In genomic region chr7:135211179-135211945, GRCh38 we compare ENCODE assay signal across 8 cellular contexts. TPM values are rescaled to one million over a fixed set of nuclear protein-coding genes. Genes with fewer than 3 reads are reported as not detected.
DNase-seq lines count a peak whose midpoint lies in the region; ATAC-seq, FAIRE-seq and TF ChIP-seq lines count a peak whose summit lies in the region.

Gene WDR91 (minus strand): TSS chr7:135211526. CDS start chr7:135211502, 24 bp downstream.

- ATAC-seq in GM23338 (peak; percentile 94), naive B cell (ENCODE audit: low read depth in 2 of 2) (peak; percentile 85)
- ATAC-seq in activated T-cell treated with anti-CD3 and anti-CD28 coated beads, Interleukin-2, amount 50 U/mL, for 72 hours (replicated peaks in 1 of 2), result peak; percentile 92 to 93
- peak; percentile 95 for ATAC-seq in stimulated activated memory B cell treated with anti-CD40 and anti-IgM and Interleukin-4, amounts not matched to agents 10 μg/mL and 1 μg/mL and 100 μg/mL, for 72 hours

- H3K27me3 Mint-ChIP-seq in GM23338 (ENCODE audit: insufficient read depth, low read depth, poor library complexity) (peaks cover 16% of the 10 kb centered on the region), naive B cell (no peaks in the 10 kb centered on the region)
- no peaks in the 10 kb centered on the region for H3K27me3 Mint-ChIP-seq in activated T-cell treated with anti-CD3 and anti-CD28 coated beads, Interleukin-2, amount 50 U/mL, for 72 hours (ENCODE audit: low read depth)
- no peaks in the 10 kb centered on the region for H3K27me3 Mint-ChIP-seq in stimulated activated memory B cell treated with anti-CD40 and anti-IgM and Interleukin-4, amounts not matched to agents 10 μg/mL and 1 μg/mL and 100 μg/mL, for 72 hours

- H3K9me3 ChIP-seq in esophagus squamous epithelium, result no peaks in the 10 kb centered on the region

- peak in 3 of 4 donors; percentile 60 to 94 (median 68) for TF ChIP-seq POLR2A in esophagus squamous epithelium (IDR thresholded peaks at IDR 0.05)

- no peaks in the 10 kb centered on the region for H4K20me1 ChIP-seq in GM23338 (replicated peaks; ENCODE audit: insufficient read depth)

- no peaks in the 10 kb centered on the region for H3K79me2 ChIP-seq in GM23338 (replicated peaks; ENCODE audit: insufficient read depth)

- H3K27ac Mint-ChIP-seq in GM23338 (peak within 1 kb of the TSS; percentile 84; the same call in 1 of the 2 replicates), naive B cell (peak within 1 kb of the TSS; percentile 93 to 99 (median 99))
- H3K27ac Mint-ChIP-seq in activated T-cell treated with anti-CD3 and anti-CD28 coated beads, Interleukin-2, amount 50 U/mL, for 72 hours, result peak within 1 kb of the TSS; percentile 85
- H3K27ac Mint-ChIP-seq in stimulated activated memory B cell treated with anti-CD40 and anti-IgM and Interleukin-4, amounts not matched to agents 10 μg/mL and 1 μg/mL and 100 μg/mL, for 72 hours, result peak within 1 kb of the TSS; percentile 95

- H3K36me3 ChIP-seq in GM23338 (ENCODE audit: insufficient read depth) (no peaks in the 10 kb centered on the region), esophagus squamous epithelium (peaks cover 0 to 15% (median 0%) of the 10 kb centered on the region in 3 donors)

- no peaks in the 10 kb centered on the region for H3K9me3 Mint-ChIP-seq in GM23338
- no peaks in the 10 kb centered on the region for H3K9me3 Mint-ChIP-seq in activated T-cell treated with anti-CD3 and anti-CD28 coated beads, Interleukin-2, amount 50 U/mL, for 72 hours
- no peaks in the 10 kb centered on the region for H3K9me3 Mint-ChIP-seq in naive B cell
- H3K9me3 Mint-ChIP-seq in stimulated activated memory B cell treated with anti-CD40 and anti-IgM and Interleukin-4, amounts not matched to agents 10 μg/mL and 1 μg/mL and 100 μg/mL, for 72 hours, result no peaks in the 10 kb centered on the region

- H3K4me1 Mint-ChIP-seq in GM23338 (peaks cover 4% of the 10 kb centered on the region; the same call in 2 of the 3 replicates), naive B cell (peaks cover 24 to 45% (median 39%) of the 10 kb centered on the region in 3 donors)
- peaks cover 29% of the 10 kb centered on the region for H3K4me1 Mint-ChIP-seq in activated T-cell treated with anti-CD3 and anti-CD28 coated beads, Interleukin-2, amount 50 U/mL, for 72 hours (ENCODE audit: low read depth)
- H3K4me1 Mint-ChIP-seq in stimulated activated memory B cell treated with anti-CD40 and anti-IgM and Interleukin-4, amounts not matched to agents 10 μg/mL and 1 μg/mL and 100 μg/mL, for 72 hours, result peaks cover 42% of the 10 kb centered on the region

- H3K4me3 Mint-ChIP-seq in GM23338, result peak within 1 kb of the TSS; percentile 92
- peak within 1 kb of the TSS; percentile 87 to 96 for H3K4me3 Mint-ChIP-seq in activated T-cell treated with anti-CD3 and anti-CD28 coated beads, Interleukin-2, amount 50 U/mL, for 72 hours
- H3K4me3 Mint-ChIP-seq in naive B cell, result peak within 1 kb of the TSS; percentile 91 to 99 (median 96)
- peak within 1 kb of the TSS; percentile 99 for H3K4me3 Mint-ChIP-seq in stimulated activated memory B cell treated with anti-CD40 and anti-IgM and Interleukin-4, amounts not matched to agents 10 μg/mL and 1 μg/mL and 100 μg/mL, for 72 hours

- WGBS in esophagus squamous epithelium, 2 donors, result no CpG with 5 or more reads among the region's 82 CpGs

- H3K4me2 ChIP-seq in GM23338, result peak within 1 kb of the TSS; percentile 94

- intact Hi-C loops in esophagus squamous epithelium (cut with DNase I), result no loop called here

- H3K4me1 ChIP-seq in GM23338 (ENCODE audit: insufficient read depth) (peaks cover 6% of the 10 kb centered on the region), esophagus squamous epithelium (peaks cover 18 to 77% (median 49%) of the 10 kb centered on the region in 3 donors)

- peak within 1 kb of the TSS; percentile 99 for H2AFZ ChIP-seq in GM23338

- H3K9me2 ChIP-seq in GM23338 (ENCODE audit: insufficient read depth), result no peaks in the 10 kb centered on the region

- no peak within 1 kb of the TSS for H3K27ac ChIP-seq in GM23338 (ENCODE audit: low read depth)
- peak within 1 kb of the TSS; percentile 93 to 97 (median 94) for H3K27ac ChIP-seq in esophagus squamous epithelium

- H3K4me3 ChIP-seq in GM23338 (peak within 1 kb of the TSS; percentile 95), esophagus squamous epithelium (peak within 1 kb of the TSS; percentile 72 to 94 (median 85))

- no peaks in the 10 kb centered on the region for H3K36me3 Mint-ChIP-seq in GM23338 (ENCODE audit: low read depth)
- H3K36me3 Mint-ChIP-seq in activated T-cell treated with anti-CD3 and anti-CD28 coated beads, Interleukin-2, amount 50 U/mL, for 72 hours (ENCODE audit: insufficient read depth in 2 of 2), result peaks cover under 1 to 1% of the 10 kb centered on the region in 2 donors
- H3K36me3 Mint-ChIP-seq in naive B cell, result no peaks in the 10 kb centered on the region
- peaks cover 24% of the 10 kb centered on the region for H3K36me3 Mint-ChIP-seq in stimulated activated memory B cell treated with anti-CD40 and anti-IgM and Interleukin-4, amounts not matched to agents 10 μg/mL and 1 μg/mL and 100 μg/mL, for 72 hours

- peak; percentile 96 for DNase-seq in Daoy (ENCODE audit: low read depth)
- peak; percentile 93 for DNase-seq in GM23338 (ENCODE audit: low spot score)
- DNase-seq in Kasumi-1 (lab: John Stamatoyannopoulos, UW), result peak; percentile 74 to 80
- peak; percentile 88 for DNase-seq in RCC 7860 (ENCODE audit: low spot score)
- peak; percentile 93 to 94 for DNase-seq in activated T-cell treated with anti-CD3 and anti-CD28 coated beads, Interleukin-2, amount 50 U/mL, for 72 hours
- peak; percentile 75 for DNase-seq in esophagus squamous epithelium (lab: John Stamatoyannopoulos, UW)
- DNase-seq in naive B cell, result peak; percentile 88

- TF ChIP-seq CTCF in GM23338 (conservative IDR thresholded peaks at IDR 0.05; ENCODE audit: low read depth in 2 of 2) (no peak), esophagus squamous epithelium (IDR thresholded peaks at IDR 0.05) (peak in 1 of 6 experiments; percentile 4)

- no peaks in the 10 kb centered on the region for H3F3A ChIP-seq in GM23338 (replicated peaks; ENCODE audit: low read depth)

- FAIRE-seq in RCC 7860 (lab: Jason Lieb, UNC), result no peak

- H3K27me3 ChIP-seq in GM23338 (ENCODE audit: insufficient read depth) (peaks cover 11% of the 10 kb centered on the region), esophagus squamous epithelium (no peaks in the 10 kb centered on the region)

TF ChIP-seq in GM23338, 12 proteins besides CTCF, POLR2A, EP300 and RAD21:
- TF ChIP-seq POLR2AphosphoS5 (IDR thresholded peaks at IDR 0.05; ENCODE audit: low read depth) (peak; percentile 82), CREB1 (CRISPR knock-in tag; IDR thresholded peaks at IDR 0.05; ENCODE audit: low read depth) (peak; percentile 64), ZNF114 (CRISPR knock-in tag; IDR thresholded peaks at IDR 0.05) (no peak)

RNA-seq across cellular contexts. Expression of gene WDR91, which starts in this region (rescaled TPM):
- 3.7 and 16.8 TPM in 2 replicates for total RNA-seq in Daoy (2014; rRNA removed; shearing (Covaris generic))
- total RNA-seq in GM23338 (2014; rRNA removed; shearing (Covaris generic)), result 9.7 and 32.6 TPM in 2 replicates
- polyA plus RNA-seq in GM23338 (2016; fragmentation: Nextera tagmentation; extraction: Ambion mirVana) (5.4 and 5.8 TPM in 2 replicates), naive B cell (ENCODE audit: low read depth in 6 of 6) (1 to 10 TPM; 2.3 to 5.8 (median 4.5) TPM)
- 10 to 100 TPM; 21.5 to 27.1 TPM for total RNA-seq in activated T-cell treated with anti-CD3 and anti-CD28 coated beads, Interleukin-2, amount 50 U/mL, for 72 hours
- 10 to 100 TPM; 19.6 to 29.0 (median 24.3) TPM for total RNA-seq in esophagus squamous epithelium
